ENCODE assay signal across 1 cellular context in the genomic region with DNA sequence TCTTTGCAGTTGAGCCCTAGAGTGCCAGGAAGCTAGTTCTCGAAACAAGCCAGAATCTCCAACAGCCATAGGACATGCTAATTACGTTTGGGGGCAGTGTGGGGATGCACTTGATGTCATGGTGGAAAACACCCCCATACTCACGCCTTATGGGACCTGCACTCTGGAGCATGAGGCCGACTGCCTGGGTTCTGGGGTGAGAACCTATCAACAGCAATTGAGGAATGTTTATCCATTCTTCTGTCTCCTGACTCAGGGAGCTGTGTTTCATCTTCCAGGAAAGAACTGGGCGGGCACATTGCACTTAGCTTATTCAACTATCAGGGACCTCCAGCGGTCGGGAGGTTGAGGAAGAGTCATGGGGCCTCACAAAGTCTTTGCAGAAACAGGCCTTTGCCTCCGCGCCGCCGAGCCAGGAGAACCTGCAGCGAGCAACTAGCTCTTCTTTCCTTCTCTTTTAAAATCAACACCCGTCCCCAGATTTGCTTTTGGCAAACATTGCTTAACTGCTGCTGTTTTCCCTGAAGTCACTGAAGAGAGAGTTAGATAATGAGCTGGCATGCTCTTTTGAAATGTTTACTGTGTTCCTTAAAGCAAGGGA.
TF ChIP-seq lines count a peak whose summit lies in the region.

No MANE protein-coding gene starts in this region.

TF ChIP-seq in HepG2, 621 proteins besides CTCF, POLR2A, EP300 and RAD21 (continued from another document and continues in another):
- TF ChIP-seq, protein P1, sequence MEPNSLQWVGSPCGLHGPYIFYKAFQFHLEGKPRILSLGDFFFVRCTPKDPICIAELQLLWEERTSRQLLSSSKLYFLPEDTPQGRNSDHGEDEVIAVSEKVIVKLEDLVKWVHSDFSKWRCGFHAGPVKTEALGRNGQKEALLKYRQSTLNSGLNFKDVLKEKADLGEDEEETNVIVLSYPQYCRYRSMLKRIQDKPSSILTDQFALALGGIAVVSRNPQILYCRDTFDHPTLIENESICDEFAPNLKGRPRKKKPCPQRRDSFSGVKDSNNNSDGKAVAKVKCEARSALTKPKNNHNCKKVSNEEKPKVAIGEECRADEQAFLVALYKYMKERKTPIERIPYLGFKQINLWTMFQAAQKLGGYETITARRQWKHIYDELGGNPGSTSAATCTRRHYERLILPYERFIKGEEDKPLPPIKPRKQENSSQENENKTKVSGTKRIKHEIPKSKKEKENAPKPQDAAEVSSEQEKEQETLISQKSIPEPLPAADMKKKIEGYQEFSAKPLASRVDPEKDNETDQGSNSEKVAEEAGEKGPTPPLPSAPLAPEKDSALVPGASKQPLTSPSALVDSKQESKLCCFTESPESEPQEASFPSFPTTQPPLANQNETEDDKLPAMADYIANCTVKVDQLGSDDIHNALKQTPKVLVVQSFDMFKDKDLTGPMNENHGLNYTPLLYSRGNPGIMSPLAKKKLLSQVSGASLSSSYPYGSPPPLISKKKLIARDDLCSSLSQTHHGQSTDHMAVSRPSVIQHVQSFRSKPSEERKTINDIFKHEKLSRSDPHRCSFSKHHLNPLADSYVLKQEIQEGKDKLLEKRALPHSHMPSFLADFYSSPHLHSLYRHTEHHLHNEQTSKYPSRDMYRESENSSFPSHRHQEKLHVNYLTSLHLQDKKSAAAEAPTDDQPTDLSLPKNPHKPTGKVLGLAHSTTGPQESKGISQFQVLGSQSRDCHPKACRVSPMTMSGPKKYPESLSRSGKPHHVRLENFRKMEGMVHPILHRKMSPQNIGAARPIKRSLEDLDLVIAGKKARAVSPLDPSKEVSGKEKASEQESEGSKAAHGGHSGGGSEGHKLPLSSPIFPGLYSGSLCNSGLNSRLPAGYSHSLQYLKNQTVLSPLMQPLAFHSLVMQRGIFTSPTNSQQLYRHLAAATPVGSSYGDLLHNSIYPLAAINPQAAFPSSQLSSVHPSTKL (CRISPR knock-in tag; IDR thresholded peaks at IDR 0.05): peak; percentile 93
- TF ChIP-seq MYNN (CRISPR knock-in tag; IDR thresholded peaks at IDR 0.05; ENCODE audit: low read depth) (no peak), NR2C2 (CRISPR knock-in tag; IDR thresholded peaks at IDR 0.05; ENCODE audit: borderline replicate concordance) (peak; percentile 49; the same call in 1 of the 2 replicates), SSRP1 (CRISPR knock-in tag; IDR thresholded peaks at IDR 0.05) (no peak), ZNF382 (CRISPR knock-in tag; IDR thresholded peaks at IDR 0.05; ENCODE audit: borderline replicate concordance) (no peak), ZNF234 (CRISPR knock-in tag; conservative IDR thresholded peaks at IDR 0.05) (peak; percentile 34; the same call in 1 of the 2 replicates), ZNF24 (IDR thresholded peaks at IDR 0.05) (no peak), ZBTB42 (CRISPR knock-in tag; IDR thresholded peaks at IDR 0.05) (no peak), ZNF672 (CRISPR knock-in tag; IDR thresholded peaks at IDR 0.05) (no peak), ZNF547 (CRISPR knock-in tag; IDR thresholded peaks at IDR 0.05) (no peak), ZMAT3 (CRISPR knock-in tag; conservative IDR thresholded peaks at IDR 0.05) (no peak), THAP11 (CRISPR knock-in tag; IDR thresholded peaks at IDR 0.05) (peak; percentile 47), SALL2 (CRISPR knock-in tag; IDR thresholded peaks at IDR 0.05) (no peak), MAZ (IDR thresholded peaks at IDR 0.05; ENCODE audit: borderline replicate concordance, low read depth, low read length) (no peak), MAZ (CRISPR knock-in tag; IDR thresholded peaks at IDR 0.05; ENCODE audit: low read depth) (peak; percentile 38; the same call in 1 of the 2 replicates), CCDC6 (CRISPR knock-in tag; IDR thresholded peaks at IDR 0.05) (no peak), ZNF431 (CRISPR knock-in tag; IDR thresholded peaks at IDR 0.05; ENCODE audit: borderline replicate concordance, low read depth) (no peak), ZNF33B (CRISPR knock-in tag; IDR thresholded peaks at IDR 0.05) (no peak), ZBTB20 (CRISPR knock-in tag; IDR thresholded peaks at IDR 0.05; ENCODE audit: borderline replicate concordance, low read depth) (no peak), ZFP37 (CRISPR knock-in tag; IDR thresholded peaks at IDR 0.05; ENCODE audit: borderline replicate concordance) (no peak), ZNF660 (CRISPR knock-in tag; IDR thresholded peaks at IDR 0.05; ENCODE audit: borderline replicate concordance, low read depth) (no peak), SIN3B (IDR thresholded peaks at IDR 0.05; ENCODE audit: low read length) (no peak), ZZZ3 (CRISPR knock-in tag; IDR thresholded peaks at IDR 0.05; ENCODE audit: borderline replicate concordance) (no peak), GPN1 (CRISPR knock-in tag; IDR thresholded peaks at IDR 0.05; ENCODE audit: borderline replicate concordance) (no peak), CBX2 (IDR thresholded peaks at IDR 0.05; ENCODE audit: low read depth, low read length) (no peak), CBX2 (CRISPR knock-in tag; IDR thresholded peaks at IDR 0.05; ENCODE audit: low read depth) (no peak), FOXA3 (CRISPR knock-in tag; IDR thresholded peaks at IDR 0.05) (peak; percentile 95), GLI4 (CRISPR knock-in tag; IDR thresholded peaks at IDR 0.05; ENCODE audit: borderline replicate concordance) (peak; percentile 30; the same call in 1 of the 2 replicates), ATF1 (CRISPR knock-in tag; IDR thresholded peaks at IDR 0.05) (no peak), PCBP1 (IDR thresholded peaks at IDR 0.05; ENCODE audit: borderline replicate concordance, low read depth, low read length) (no peak), PAF1 (CRISPR knock-in tag; IDR thresholded peaks at IDR 0.05) (no peak), ZKSCAN1 (IDR thresholded peaks at IDR 0.05; ENCODE audit: low read length) (no peak), SMAD9 (CRISPR knock-in tag; IDR thresholded peaks at IDR 0.05) (no peak), ERF (CRISPR knock-in tag; IDR thresholded peaks at IDR 0.05) (no peak), MEIS2 (CRISPR knock-in tag; IDR thresholded peaks at IDR 0.05) (0 out of 2 replicates have a peak, but pooled peaks have one; percentile 59), CBX5 (CRISPR knock-in tag; IDR thresholded peaks at IDR 0.05; ENCODE audit: borderline replicate concordance) (peak; percentile 13; the same call in 1 of the 2 replicates)
- TF ChIP-seq, protein P2, sequence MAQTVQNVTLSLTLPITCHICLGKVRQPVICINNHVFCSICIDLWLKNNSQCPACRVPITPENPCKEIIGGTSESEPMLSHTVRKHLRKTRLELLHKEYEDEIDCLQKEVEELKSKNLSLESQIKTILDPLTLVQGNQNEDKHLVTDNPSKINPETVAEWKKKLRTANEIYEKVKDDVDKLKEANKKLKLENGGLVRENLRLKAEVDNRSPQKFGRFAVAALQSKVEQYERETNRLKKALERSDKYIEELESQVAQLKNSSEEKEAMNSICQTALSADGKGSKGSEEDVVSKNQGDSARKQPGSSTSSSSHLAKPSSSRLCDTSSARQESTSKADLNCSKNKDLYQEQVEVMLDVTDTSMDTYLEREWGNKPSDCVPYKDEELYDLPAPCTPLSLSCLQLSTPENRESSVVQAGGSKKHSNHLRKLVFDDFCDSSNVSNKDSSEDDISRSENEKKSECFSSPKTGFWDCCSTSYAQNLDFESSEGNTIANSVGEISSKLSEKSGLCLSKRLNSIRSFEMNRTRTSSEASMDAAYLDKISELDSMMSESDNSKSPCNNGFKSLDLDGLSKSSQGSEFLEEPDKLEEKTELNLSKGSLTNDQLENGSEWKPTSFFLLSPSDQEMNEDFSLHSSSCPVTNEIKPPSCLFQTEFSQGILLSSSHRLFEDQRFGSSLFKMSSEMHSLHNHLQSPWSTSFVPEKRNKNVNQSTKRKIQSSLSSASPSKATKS (CRISPR knock-in tag; IDR thresholded peaks at IDR 0.05): 0 out of 2 replicates have a peak, but pooled peaks have one; percentile 59
- TF ChIP-seq, protein P3, sequence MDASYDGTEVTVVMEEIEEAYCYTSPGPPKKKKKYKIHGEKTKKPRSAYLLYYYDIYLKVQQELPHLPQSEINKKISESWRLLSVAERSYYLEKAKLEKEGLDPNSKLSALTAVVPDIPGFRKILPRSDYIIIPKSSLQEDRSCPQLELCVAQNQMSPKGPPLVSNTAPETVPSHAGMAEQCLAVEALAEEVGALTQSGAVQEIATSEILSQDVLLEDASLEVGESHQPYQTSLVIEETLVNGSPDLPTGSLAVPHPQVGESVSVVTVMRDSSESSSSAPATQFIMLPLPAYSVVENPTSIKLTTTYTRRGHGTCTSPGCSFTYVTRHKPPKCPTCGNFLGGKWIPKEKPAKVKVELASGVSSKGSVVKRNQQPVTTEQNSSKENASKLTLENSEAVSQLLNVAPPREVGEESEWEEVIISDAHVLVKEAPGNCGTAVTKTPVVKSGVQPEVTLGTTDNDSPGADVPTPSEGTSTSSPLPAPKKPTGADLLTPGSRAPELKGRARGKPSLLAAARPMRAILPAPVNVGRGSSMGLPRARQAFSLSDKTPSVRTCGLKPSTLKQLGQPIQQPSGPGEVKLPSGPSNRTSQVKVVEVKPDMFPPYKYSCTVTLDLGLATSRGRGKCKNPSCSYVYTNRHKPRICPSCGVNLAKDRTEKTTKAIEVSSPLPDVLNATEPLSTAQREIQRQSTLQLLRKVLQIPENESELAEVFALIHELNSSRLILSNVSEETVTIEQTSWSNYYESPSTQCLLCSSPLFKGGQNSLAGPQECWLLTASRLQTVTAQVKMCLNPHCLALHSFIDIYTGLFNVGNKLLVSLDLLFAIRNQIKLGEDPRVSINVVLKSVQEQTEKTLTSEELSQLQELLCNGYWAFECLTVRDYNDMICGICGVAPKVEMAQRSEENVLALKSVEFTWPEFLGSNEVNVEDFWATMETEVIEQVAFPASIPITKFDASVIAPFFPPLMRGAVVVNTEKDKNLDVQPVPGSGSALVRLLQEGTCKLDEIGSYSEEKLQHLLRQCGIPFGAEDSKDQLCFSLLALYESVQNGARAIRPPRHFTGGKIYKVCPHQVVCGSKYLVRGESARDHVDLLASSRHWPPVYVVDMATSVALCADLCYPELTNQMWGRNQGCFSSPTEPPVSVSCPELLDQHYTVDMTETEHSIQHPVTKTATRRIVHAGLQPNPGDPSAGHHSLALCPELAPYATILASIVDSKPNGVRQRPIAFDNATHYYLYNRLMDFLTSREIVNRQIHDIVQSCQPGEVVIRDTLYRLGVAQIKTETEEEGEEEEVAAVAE (CRISPR knock-in tag; IDR thresholded peaks at IDR 0.05; ENCODE audit: borderline replicate concordance): no peak; the same call in 1 of the 2 replicates
- TF ChIP-seq, protein P4, sequence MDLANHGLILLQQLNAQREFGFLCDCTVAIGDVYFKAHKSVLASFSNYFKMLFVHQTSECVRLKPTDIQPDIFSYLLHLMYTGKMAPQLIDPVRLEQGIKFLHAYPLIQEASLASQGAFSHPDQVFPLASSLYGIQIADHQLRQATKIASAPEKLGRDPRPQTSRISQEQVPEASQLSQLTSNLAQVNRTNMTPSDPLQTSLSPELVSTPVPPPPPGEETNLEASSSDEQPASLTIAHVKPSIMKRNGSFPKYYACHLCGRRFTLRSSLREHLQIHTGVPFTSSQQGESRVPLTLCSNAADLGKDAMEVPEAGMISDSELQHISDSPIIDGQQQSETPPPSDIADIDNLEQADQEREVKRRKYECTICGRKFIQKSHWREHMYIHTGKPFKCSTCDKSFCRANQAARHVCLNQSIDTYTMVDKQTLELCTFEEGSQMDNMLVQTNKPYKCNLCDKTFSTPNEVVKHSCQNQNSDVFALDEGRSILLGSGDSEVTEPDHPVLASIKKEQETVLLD (CRISPR knock-in tag; IDR thresholded peaks at IDR 0.05; ENCODE audit: low read depth): no peak
- TF ChIP-seq, protein P5, sequence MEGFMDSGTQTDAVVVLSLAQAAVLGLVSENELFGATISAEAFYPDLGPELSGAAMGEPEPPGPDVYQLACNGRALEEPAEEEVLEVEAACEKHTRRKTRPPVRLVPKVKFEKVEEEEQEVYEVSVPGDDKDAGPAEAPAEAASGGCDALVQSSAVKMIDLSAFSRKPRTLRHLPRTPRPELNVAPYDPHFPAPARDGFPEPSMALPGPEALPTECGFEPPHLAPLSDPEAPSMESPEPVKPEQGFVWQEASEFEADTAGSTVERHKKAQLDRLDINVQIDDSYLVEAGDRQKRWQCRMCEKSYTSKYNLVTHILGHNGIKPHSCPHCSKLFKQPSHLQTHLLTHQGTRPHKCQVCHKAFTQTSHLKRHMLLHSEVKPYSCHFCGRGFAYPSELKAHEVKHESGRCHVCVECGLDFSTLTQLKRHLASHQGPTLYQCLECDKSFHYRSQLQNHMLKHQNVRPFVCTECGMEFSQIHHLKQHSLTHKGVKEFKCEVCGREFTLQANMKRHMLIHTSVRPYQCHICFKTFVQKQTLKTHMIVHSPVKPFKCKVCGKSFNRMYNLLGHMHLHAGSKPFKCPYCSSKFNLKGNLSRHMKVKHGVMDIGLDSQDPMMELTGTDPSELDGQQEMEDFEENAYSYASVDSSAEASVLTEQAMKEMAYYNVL (CRISPR knock-in tag; IDR thresholded peaks at IDR 0.05; ENCODE audit: borderline replicate concordance): peak; percentile 96
- TF ChIP-seq, protein P6, sequence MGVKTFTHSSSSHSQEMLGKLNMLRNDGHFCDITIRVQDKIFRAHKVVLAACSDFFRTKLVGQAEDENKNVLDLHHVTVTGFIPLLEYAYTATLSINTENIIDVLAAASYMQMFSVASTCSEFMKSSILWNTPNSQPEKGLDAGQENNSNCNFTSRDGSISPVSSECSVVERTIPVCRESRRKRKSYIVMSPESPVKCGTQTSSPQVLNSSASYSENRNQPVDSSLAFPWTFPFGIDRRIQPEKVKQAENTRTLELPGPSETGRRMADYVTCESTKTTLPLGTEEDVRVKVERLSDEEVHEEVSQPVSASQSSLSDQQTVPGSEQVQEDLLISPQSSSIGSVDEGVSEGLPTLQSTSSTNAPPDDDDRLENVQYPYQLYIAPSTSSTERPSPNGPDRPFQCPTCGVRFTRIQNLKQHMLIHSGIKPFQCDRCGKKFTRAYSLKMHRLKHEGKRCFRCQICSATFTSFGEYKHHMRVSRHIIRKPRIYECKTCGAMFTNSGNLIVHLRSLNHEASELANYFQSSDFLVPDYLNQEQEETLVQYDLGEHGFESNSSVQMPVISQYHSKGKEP (CRISPR knock-in tag; IDR thresholded peaks at IDR 0.05): no peak
